9 cellular contexts compared by ENCODE assay signal in genomic region chr14:97408937-97409860, GRCh38.
A peak's percentile ranks its signal among the peaks of the same experiment; 100 is the strongest.
DNase-seq lines count a peak whose midpoint lies in the region; ATAC-seq and TF ChIP-seq lines count a peak whose summit lies in the region.
"Had no signal": no experiment of that assay in that cellular context is flagged by ENCODE, and none has a peak within 500 bp of the region (broad histone marks: within the 10 kb centered on the region; RNA-seq: fewer than 3 reads in every experiment).

No MANE protein-coding gene starts in this region.

- peaks cover 12% of the 10 kb centered on the region for H3K27me3 Mint-ChIP-seq in activated naive CD8-positive, alpha-beta T cell treated with anti-CD3 and anti-CD28 coated beads, Interleukin-2, amount 10 ng/mL, durations not matched to agents 7 days and 5 days

- peak overlapping the region; percentile 47 for H3K4me3 Mint-ChIP-seq in activated naive CD8-positive, alpha-beta T cell treated with anti-CD3 and anti-CD28 coated beads, Interleukin-2, amount 10 ng/mL, durations not matched to agents 7 days and 5 days

- DNase-seq in DND-41 (peak; percentile 52), iPS-NIHi11 (ENCODE audit: low spot score) (no peak), Peyer's patch (no peak), GM13977 (ENCODE audit: low spot score) (no peak)
- peak; percentile 18 for DNase-seq in activated CD4-positive, alpha-beta T cell treated with anti-CD3 and anti-CD28 coated beads, Interleukin-2, amount 50 U/mL, for 1 hour
- no peak for DNase-seq in activated naive CD8-positive, alpha-beta T cell treated with anti-CD3 and anti-CD28 coated beads, Interleukin-2, amount 10 ng/mL, durations not matched to agents 7 days and 5 days
- DNase-seq in stimulated activated CD4-positive, alpha-beta T cell treated with anti-CD3 and anti-CD28 coated beads, Interleukin-4, amount 100 ng/mL, for 1 hour, result peak; percentile 39
- DNase-seq: stomach had no signal

- no peaks in the 10 kb centered on the region for H3K9me3 Mint-ChIP-seq in activated naive CD8-positive, alpha-beta T cell treated with anti-CD3 and anti-CD28 coated beads, Interleukin-2, amount 10 ng/mL, durations not matched to agents 7 days and 5 days

- ATAC-seq in DND-41 (ENCODE audit: insufficient read depth, low read depth) (peak; percentile 55; the same call in 2 of the 3 replicates), GM21367 (IDR thresholded peaks at IDR 0.05; ENCODE audit: unreplicated experiment) (no peak)
- peak; percentile 59 for ATAC-seq in activated naive CD8-positive, alpha-beta T cell treated with anti-CD3 and anti-CD28 coated beads, Interleukin-2, amount 10 ng/mL, durations not matched to agents 7 days and 5 days (ENCODE audit: low read depth)

- H4K20me1 ChIP-seq in DND-41 (ENCODE audit: insufficient read depth, low read length), result no peaks in the 10 kb centered on the region

- peak overlapping the region; percentile 20 for H3K27ac ChIP-seq in DND-41 (ENCODE audit: low read length)
- H3K27ac ChIP-seq in Peyer's patch, result no peak overlapping the region
- H3K27ac ChIP-seq: stomach had no signal

- H3K4me2 ChIP-seq in DND-41 (ENCODE audit: insufficient read depth, low read length), result no peak overlapping the region

- no peaks in the 10 kb centered on the region for H3K36me3 Mint-ChIP-seq in activated naive CD8-positive, alpha-beta T cell treated with anti-CD3 and anti-CD28 coated beads, Interleukin-2, amount 10 ng/mL, durations not matched to agents 7 days and 5 days

- no peaks in the 10 kb centered on the region for H3K36me3 ChIP-seq in DND-41 (ENCODE audit: insufficient read depth, low read length)
- no peaks in the 10 kb centered on the region for H3K36me3 ChIP-seq in Peyer's patch
- H3K36me3 ChIP-seq: stomach had no signal

- no peak overlapping the region for H3K9ac ChIP-seq in DND-41 (ENCODE audit: low read depth, low read length)

- 0 out of 2 replicates have a peak overlapping the region, but pooled peaks have one; percentile 66 for H2AFZ ChIP-seq in DND-41 (ENCODE audit: low read depth, low read length)

- POLR2A ChIA-PET in activated naive CD8-positive, alpha-beta T cell treated with anti-CD3 and anti-CD28 coated beads, Interleukin-2, amount 10 ng/mL, durations not matched to agents 7 days and 5 days (lab: Charles Lee), result interaction anchor here (1.3 kb wide), 1 partner anchor 50 kb away, joined by 3 read pairs; no protein-coding TSS in a partner anchor

- TF ChIP-seq POLR2A in Peyer's patch (IDR thresholded peaks at IDR 0.05), result no peak

- no peaks in the 10 kb centered on the region for H3K79me2 ChIP-seq in DND-41 (ENCODE audit: insufficient read depth, low read length)

- H3K27me3 ChIP-seq in DND-41 (ENCODE audit: insufficient read depth, low read length, poor library complexity) (no peaks in the 10 kb centered on the region), Peyer's patch (peaks cover 0 to 4% of the 10 kb centered on the region in 2 donors)

- H3K4me1 ChIP-seq in DND-41 (ENCODE audit: insufficient read depth, low read length) (peaks cover 20% of the 10 kb centered on the region), Peyer's patch (peaks cover 0 to 5% (median 0%) of the 10 kb centered on the region in 4 donors)

- H3K27ac Mint-ChIP-seq in activated naive CD8-positive, alpha-beta T cell treated with anti-CD3 and anti-CD28 coated beads, Interleukin-2, amount 10 ng/mL, durations not matched to agents 7 days and 5 days, result peak overlapping the region; percentile 47

- in situ Hi-C loops in GM13977 (cut with MboI; ENCODE audit: low pct_unique_long_range_greater_than_20kb, low sequenced_read_pairs, unreplicated experiment), result no loop called here

- peaks cover 22% of the 10 kb centered on the region for H3K4me1 Mint-ChIP-seq in activated naive CD8-positive, alpha-beta T cell treated with anti-CD3 and anti-CD28 coated beads, Interleukin-2, amount 10 ng/mL, durations not matched to agents 7 days and 5 days

- TF ChIP-seq CTCF in DND-41 (IDR thresholded peaks at IDR 0.05; ENCODE audit: borderline replicate concordance, extremely low read depth, low read length, poor library complexity, severe bottlenecking) (no peak), Peyer's patch (IDR thresholded peaks at IDR 0.05) (no peak), GM13977 (IDR thresholded peaks at IDR 0.05; ENCODE audit: extremely low read depth, insufficient read depth, missing control alignments) (no peak)

- H3K4me3 ChIP-seq in DND-41 (ENCODE audit: low read depth in 1 of 2, low read length in 2 of 2), result no peak overlapping the region
- no peak overlapping the region for H3K4me3 ChIP-seq in Peyer's patch
- H3K4me3 ChIP-seq: stomach had no signal

- H3K9me3 ChIP-seq in DND-41 (ENCODE audit: insufficient read depth, low read length, severe bottlenecking) (no peaks in the 10 kb centered on the region), Peyer's patch (no peaks in the 10 kb centered on the region)
- H3K9me3 ChIP-seq: stomach had no signal

Comparison
In these comparisons a context has a peak if more than half of its experiments do, and no peak if none do; other contexts are left out.
1. DNase-seq: peak in DND-41 (single experiment), activated CD4-positive, alpha-beta T cell treated with anti-CD3 and anti-CD28 coated beads, Interleukin-2, amount 50 U/mL, for 1 hour (single experiment) and stimulated activated CD4-positive, alpha-beta T cell treated with anti-CD3 and anti-CD28 coated beads, Interleukin-4, amount 100 ng/mL, for 1 hour (single experiment); none in activated naive CD8-positive, alpha-beta T cell treated with anti-CD3 and anti-CD28 coated beads, Interleukin-2, amount 10 ng/mL, durations not matched to agents 7 days and 5 days (single experiment), iPS-NIHi11 (single experiment), Peyer's patch (0 of 3) and GM13977 (single experiment).